In genomic region chr1:183881387-183882084, GRCh38 we compare ENCODE assay signal across 8 cellular contexts.
DNase-seq lines count a peak whose midpoint lies in the region; ATAC-seq and TF ChIP-seq lines count a peak whose summit lies in the region.

No MANE protein-coding gene starts in this region.

- H3K36me3 ChIP-seq in muscle layer of colon (ENCODE audit: insufficient read depth, low read length), result peaks cover 19% of the 10 kb centered on the region

- H3K4me3 ChIP-seq in AG10803 (ENCODE audit: low read length) (no peak overlapping the region), muscle layer of colon (ENCODE audit: low read depth in 1 of 2, low read length in 2 of 2) (no peak overlapping the region)

- H3K27ac ChIP-seq in epithelial cell of prostate (peak overlapping the region; percentile 6), muscle layer of colon (ENCODE audit: low read depth, low read length) (peak overlapping the region; percentile 26)

- peaks cover 43% of the 10 kb centered on the region for H3K4me1 ChIP-seq in muscle layer of colon (ENCODE audit: insufficient read depth, low read length)

- TF ChIP-seq CTCF in AG10803 (conservative IDR thresholded peaks at IDR 0.05; ENCODE audit: low read length), result no peak

- H3K27me3 ChIP-seq in muscle layer of colon (ENCODE audit: control insufficient read depth in 1 of 2, insufficient read depth in 2 of 2, low read length in 2 of 2), result no peaks in the 10 kb centered on the region

- H3K9ac ChIP-seq in muscle layer of colon (ENCODE audit: low read length), result no peak overlapping the region

- DNase-seq in AG10803 (ENCODE audit: low read depth) (peak; percentile 62), NCI-H1105 treated with DMSO at 0.1 percent for 48 hours (lab: John Stamatoyannopoulos, UW) (peak; percentile 73), epithelial cell of prostate (ENCODE audit: low read depth, low spot score) (no peak), GF-D8 (lab: John Stamatoyannopoulos, UW) (no peak), SKM-1 (lab: John Stamatoyannopoulos, UW; ENCODE audit: unreplicated experiment) (no peak)

- H3K9me3 ChIP-seq in muscle layer of colon (ENCODE audit: low read length), result no peaks in the 10 kb centered on the region

- ATAC-seq in GM21526 (IDR thresholded peaks at IDR 0.05; ENCODE audit: low FRiP score, unreplicated experiment) (no peak), HG02571 (IDR thresholded peaks at IDR 0.05; ENCODE audit: unreplicated experiment) (no peak)

Comparison
In these comparisons a context has a peak if more than half of its experiments do, and no peak if none do; other contexts are left out.
1. DNase-seq: peak in AG10803 (single experiment) and NCI-H1105 treated with DMSO at 0.1 percent for 48 hours (single experiment); none in epithelial cell of prostate (single experiment), GF-D8 (single experiment) and SKM-1 (single experiment).